18 cellular contexts compared by ENCODE assay signal in the genomic region with DNA sequence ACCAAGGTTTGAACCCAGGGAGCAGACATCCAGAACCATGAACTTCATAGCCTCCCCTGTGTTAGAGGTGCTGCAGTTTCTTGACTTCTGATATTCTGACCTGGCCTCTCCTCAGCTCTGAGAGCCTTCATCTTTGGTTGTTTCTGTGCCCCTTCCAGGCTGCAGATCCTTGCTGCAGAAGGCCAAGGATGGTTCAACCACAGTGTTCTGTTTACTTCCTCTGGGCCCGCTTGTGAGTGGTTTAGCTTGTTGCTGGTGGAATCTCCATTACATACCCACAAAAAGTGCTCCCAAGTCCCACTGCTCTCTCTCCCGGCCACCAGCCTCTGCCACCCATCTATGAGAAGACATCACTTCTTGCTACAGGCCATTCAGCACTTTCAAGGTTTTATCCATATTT. TPM values are rescaled to one million over a fixed set of nuclear protein-coding genes. Genes with fewer than 3 reads are reported as not detected.
DNase-seq lines count a peak whose midpoint lies in the region; ATAC-seq and TF ChIP-seq lines count a peak whose summit lies in the region.
"Had no signal": no experiment of that assay in that cellular context is flagged by ENCODE, and none has a peak within 500 bp of the region (broad histone marks: within the 10 kb centered on the region; RNA-seq: fewer than 3 reads in every experiment).

No MANE protein-coding gene starts in this region.

- H3K4me1 ChIP-seq in DOHH2 (ENCODE audit: control insufficient read depth, low read length) = peaks cover 72% of the 10 kb centered on the region
- no peaks in the 10 kb centered on the region for H3K4me1 ChIP-seq in HEK293 (ENCODE audit: control insufficient read depth, insufficient read depth, low read length)
- H3K4me1 ChIP-seq in upper lobe of right lung = no peaks in the 10 kb centered on the region
- H3K4me1 ChIP-seq in spleen = peaks cover 0 to 19% (median 14%) of the 10 kb centered on the region in 6 donors
- H3K4me1 ChIP-seq: BE2C had no signal

- H3K27me3 ChIP-seq in DOHH2 (ENCODE audit: control insufficient read depth, low read length) (no peaks in the 10 kb centered on the region), upper lobe of right lung (no peaks in the 10 kb centered on the region), spleen (replicated peaks in 1 of 7) (no peaks in the 10 kb centered on the region)
- H3K27me3 ChIP-seq: BE2C had no signal

- peaks cover 47% of the 10 kb centered on the region for H3F3A ChIP-seq in DOHH2 (ENCODE audit: control insufficient read depth, insufficient read depth)

- intact Hi-C loops in posterior vena cava (cut with DNase I) = no loop called here
- intact Hi-C loops in upper lobe of right lung (cut with DNase I) = no loop called here
- intact Hi-C loops in spleen (cut with DNase I; ENCODE audit: low total_unique reads) = no loop called here

- H3K4me3 ChIP-seq in DOHH2 (ENCODE audit: low read length) = no peak overlapping the region
- no peak overlapping the region for H3K4me3 ChIP-seq in HEK293 (ENCODE audit: low read depth, low read length)
- no peak overlapping the region for H3K4me3 ChIP-seq in upper lobe of right lung
- H3K4me3 ChIP-seq in spleen = no peak overlapping the region

- no peak for TF ChIP-seq POLR2A in spleen (IDR thresholded peaks at IDR 0.05)

- H4K20me1 ChIP-seq in DOHH2 (ENCODE audit: control insufficient read depth, insufficient read depth, low read depth, low read length) = peaks cover 4% of the 10 kb centered on the region; the same call in 1 of the 2 replicates

- DNase-seq in posterior vena cava (ENCODE audit: low spot score) (peak; percentile 25), upper lobe of right lung (peak; percentile 4), SW 1271 (lab: John Stamatoyannopoulos, UW) (no peak), spleen (no peak)
- DNase-seq: BE2C; C1 segment of cervical spinal cord; CD4-positive, CD25-positive, alpha-beta regulatory T cell; CD8-positive, alpha-beta memory T cell; COR-L47; DMS 273 treated with DMSO at 0.1 percent for 48 hours; DMS53; DND-41; H9 had no signal

- CTCF ChIA-PET in HEK293 (lab: Yijun Ruan, JAX) = interaction anchor here (0.6 kb wide), 1 partner anchor 597 kb away, joined by 4 read pairs; no protein-coding TSS in a partner anchor

- H3K9me3 ChIP-seq in DOHH2 (ENCODE audit: control insufficient read depth, insufficient read depth, low read length) (peaks cover 34% of the 10 kb centered on the region), HEK293 (ENCODE audit: control insufficient read depth, insufficient read depth, low read depth, low read length) (no peaks in the 10 kb centered on the region), upper lobe of right lung (peaks cover 8% of the 10 kb centered on the region), spleen (peaks cover 0 to 38% (median 30%) of the 10 kb centered on the region in 8 donors)
- H3K9me3 ChIP-seq: BE2C had no signal

- no peak for ATAC-seq in upper lobe of right lung

- POLR2A ChIA-PET in HEK293 (lab: Yijun Ruan, JAX) = no interaction called here

- no peaks in the 10 kb centered on the region for H3K79me2 ChIP-seq in DOHH2 (ENCODE audit: control insufficient read depth, low read length)

- H3K36me3 ChIP-seq in DOHH2 (ENCODE audit: control insufficient read depth, low read length) (peaks cover 54% of the 10 kb centered on the region), HEK293 (ENCODE audit: control insufficient read depth in 2 of 2, insufficient read depth in 1 of 2, low read length in 2 of 2) (no peaks in the 10 kb centered on the region), upper lobe of right lung (no peaks in the 10 kb centered on the region), spleen (peaks cover 0 to 33% (median 0%) of the 10 kb centered on the region in 6 donors)
- H3K36me3 ChIP-seq: BE2C had no signal

- WGBS in spleen, 5 donors = 92 to 100% (median 97%) methylated on average over 2 of the region's 2 CpGs

- peak overlapping the region; percentile 8; the same call in 1 of the 2 replicates for H3K27ac ChIP-seq in DOHH2 (ENCODE audit: low read depth, low read length)
- H3K27ac ChIP-seq in HEK293 (ENCODE audit: extremely low read depth, low read depth, low read length) = no peak overlapping the region
- H3K27ac ChIP-seq in upper lobe of right lung = no peak overlapping the region
- no peak overlapping the region for H3K27ac ChIP-seq in spleen

- no peak overlapping the region for H3K4me2 ChIP-seq in DOHH2 (ENCODE audit: low read length)

- no peaks in the 10 kb centered on the region for H3K9me2 ChIP-seq in DOHH2 (replicated peaks; ENCODE audit: control insufficient read depth, low read length)

- TF ChIP-seq CTCF in DOHH2 (IDR thresholded peaks at IDR 0.05; ENCODE audit: low read depth, low read length, poor library complexity, severe bottlenecking) (no peak), HEK293 (tag by site-specific recombination; IDR thresholded peaks at IDR 0.05) (no peak), upper lobe of right lung (IDR thresholded peaks at IDR 0.05) (no peak), spleen (IDR thresholded peaks at IDR 0.05 in 8 of 11, conservative IDR thresholded peaks at IDR 0.05 in 3 of 11) (no peak)

TF ChIP-seq in HEK293, 187 proteins besides CTCF, POLR2A, EP300 and RAD21:
- peak; percentile 51; the same call in 1 of the 2 replicates for TF ChIP-seq TRIM28 (IDR thresholded peaks at IDR 0.05; ENCODE audit: borderline replicate concordance, low read length)
- TF ChIP-seq ZNF335 (tag by site-specific recombination; conservative IDR thresholded peaks at IDR 0.05) = no peak

RNA-seq across cellular contexts. Expression of gene SLC2A7, which starts 9.0 kb away (rescaled TPM):
- not detected for total RNA-seq in posterior vena cava
- total RNA-seq in upper lobe of right lung = not detected
- total RNA-seq in spleen = not detected
- not detected for polyA plus RNA-seq in spleen
- total RNA-seq: A172; CD4-positive, CD25-positive, alpha-beta regulatory T cell; CD8-positive, alpha-beta memory T cell; H1; H9; HT-29 had no signal
- polyA plus RNA-seq: CD4-positive, CD25-positive, alpha-beta regulatory T cell; CD8-positive, alpha-beta memory T cell; H1 had no signal

RNA-seq across cellular contexts. Expression of gene SLC2A5, which starts 34.2 kb away (rescaled TPM):
- 1 to 10 TPM; 2.0 to 3.2 TPM for total RNA-seq in posterior vena cava
- total RNA-seq in upper lobe of right lung = 0.98 TPM
- 10 to 100 TPM in 1 of 7 donors, 1 to 10 TPM in 6; 5.3 to 23.6 (median 8.4) TPM for total RNA-seq in spleen
- polyA plus RNA-seq in spleen = 1 to 10 TPM; 2.9 to 4.6 (median 3.2) TPM
- total RNA-seq: A172; CD8-positive, alpha-beta memory T cell; H1; H9; HT-29 had no signal
- polyA plus RNA-seq: CD8-positive, alpha-beta memory T cell had no signal

Comparison
In these comparisons a context has a peak if more than half of its experiments do, and no peak if none do; other contexts are left out.
1. DNase-seq: peak in posterior vena cava (single experiment) and upper lobe of right lung (single experiment); none in SW 1271 (0 of 2) and spleen (single experiment).